ENCODE assay signal across 26 cellular contexts in genomic region chr3:147919496-147919895, GRCh38.
"Had no signal": no experiment of that assay in that cellular context is flagged by ENCODE, and none has a peak within 500 bp of the region (broad histone marks: within the 10 kb centered on the region; RNA-seq: fewer than 3 reads in every experiment).

No MANE protein-coding gene starts in this region.

- H3K36me3 ChIP-seq: brain microvascular endothelial cell, cardiac muscle cell had no signal

- ATAC-seq: activated T-helper 17 cell treated with anti-CD3 and anti-CD28 coated beads, Interleukin-2, amount 50 U/mL, for 72 hours; T-helper 17 cell had no signal

- H3K4me3 ChIP-seq: cardiac muscle cell had no signal

- DNase-seq: activated CD4-positive, alpha-beta memory T cell treated with anti-CD3 and anti-CD28 coated beads for 36 hours; activated CD4-positive, alpha-beta T cell treated with anti-CD3 and anti-CD28 coated beads, Interleukin-2, amount 10 ng/mL, durations not matched to agents 7 days and 5 days; activated CD4-positive, CD25-positive, alpha-beta regulatory T cell; activated CD8-positive, alpha-beta memory T cell treated with anti-CD3 and anti-CD28 coated beads for 24 hours; activated gamma-delta T cell; activated naive CD4-positive, alpha-beta T cell treated with anti-CD3 and anti-CD28 coated beads, Interleukin-2, amount 10 ng/mL, durations not matched to agents 7 days and 5 days; activated naive CD8-positive, alpha-beta T cell treated with anti-CD3 and anti-CD28 coated beads for 36 hours; activated T-cell treated with anti-CD3 and anti-CD28 coated beads for 4 hours; activated T-cell treated with anti-CD3 and anti-CD28 coated beads, Interleukin-2, amount 50 U/mL, for 48 hours; brain microvascular endothelial cell; NCI-H1092; NCI-H1930; NCI-H2171; NCI-H2227 treated with DMSO at 0.1 percent for 48 hours; NCI-H446 treated with DMSO at 0.1 percent for 48 hours; NCI-H524 treated with DMSO at 0.1 percent for 48 hours; NCI-H748 treated with DMSO at 0.1 percent for 48 hours; NK-92 treated with Interleukin-12 subunit alpha and Interleukin-12 subunit beta, amount 100 ng/mL, for 24 hours; OCI-M1; SHP77; T-helper 17 cell; T-helper 9 cell had no signal

- H3K27me3 ChIP-seq: brain microvascular endothelial cell, cardiac muscle cell had no signal

- H3K27ac ChIP-seq: brain microvascular endothelial cell, cardiac muscle cell, KMS-11, VCaP had no signal

- H3K4me2 ChIP-seq: KMS-11 had no signal

- H3K9ac ChIP-seq: KMS-11 had no signal
